In the genomic region with DNA sequence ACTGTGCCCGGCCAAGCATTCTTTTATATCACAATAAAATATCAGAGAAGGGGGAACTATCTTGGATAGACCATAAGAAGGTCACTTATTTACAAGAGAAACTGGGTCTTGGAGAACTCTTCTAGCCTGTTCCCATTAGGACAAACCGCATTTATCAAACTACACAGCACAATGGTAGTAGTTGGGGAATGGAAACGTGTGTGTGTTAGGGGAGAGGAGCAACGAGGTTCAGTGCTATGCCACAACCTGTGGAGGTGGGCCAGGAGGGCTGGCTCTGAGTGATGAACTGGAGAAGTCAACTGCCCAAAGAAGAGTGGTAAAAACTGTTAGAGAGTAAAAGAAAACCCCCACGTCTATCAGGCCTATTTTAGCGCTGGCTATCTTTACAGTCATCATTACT, we compare ENCODE assay signal across 10 cellular contexts. TPM values are rescaled to one million over a fixed set of nuclear protein-coding genes. Genes with fewer than 3 reads are reported as not detected.
DNase-seq lines count a peak whose midpoint lies in the region; ATAC-seq lines count a peak whose summit lies in the region.
"Had no signal": no experiment of that assay in that cellular context is flagged by ENCODE, and none has a peak within 500 bp of the region (broad histone marks: within the 10 kb centered on the region; RNA-seq: fewer than 3 reads in every experiment).

No MANE protein-coding gene starts in this region.

- POLR2A ChIA-PET in T-cell (lab: Charles Lee): no interaction called here

- H3K9me3 Mint-ChIP-seq in T-cell: no peaks in the 10 kb centered on the region

- H3K4me1 ChIP-seq in ACC112 (ENCODE audit: control insufficient read depth, insufficient read depth, low read length, unreplicated experiment) (peaks cover 23% of the 10 kb centered on the region), iPS-18a (ENCODE audit: control insufficient read depth, low read depth, low read length) (peaks cover 12% of the 10 kb centered on the region)

- peaks cover 18% of the 10 kb centered on the region for H3K36me3 ChIP-seq in ACC112 (ENCODE audit: insufficient read depth, low read length)
- H3K36me3 ChIP-seq in iPS-18a (ENCODE audit: control insufficient read depth, low read depth, low read length): peaks cover 19% of the 10 kb centered on the region

- DNase-seq in T-cell: no peak
- no peak for DNase-seq in globus pallidus (ENCODE audit: low spot score)
- no peak for DNase-seq in HuH-7 (ENCODE audit: low spot score)
- no peak for DNase-seq in AG08395 (ENCODE audit: low spot score)
- DNase-seq in dedifferentiated amniotic fluid mesenchymal stem cell (ENCODE audit: extremely low spot score): no peak
- DNase-seq: stimulated activated naive CD4-positive, alpha-beta T cell treated with Interleukin-2 at 50 U/mL for 16 hours had no signal

- H3K27me3 Mint-ChIP-seq in T-cell: no peaks in the 10 kb centered on the region

- H3K4me3 Mint-ChIP-seq in T-cell: peak overlapping the region; percentile 26 to 91 (median 52)

- no peak for ATAC-seq in T-cell (replicated peaks in 1 of 4)

- H3K9me3 ChIP-seq in iPS-18a (ENCODE audit: control insufficient read depth, low read depth, low read length): no peaks in the 10 kb centered on the region

- no peak overlapping the region for H2AFZ ChIP-seq in ACC112 (ENCODE audit: low read length, unreplicated experiment)

- H3K4me3 ChIP-seq in ACC112 (ENCODE audit: low read depth, low read length) (peak overlapping the region; percentile 94), GM08714 (ENCODE audit: low read length) (peak overlapping the region; percentile 93), iPS-18a (ENCODE audit: low read length) (peak overlapping the region; percentile 90)
- H3K4me3 ChIP-seq: lung had no signal

- H3K27ac Mint-ChIP-seq in T-cell: no peak overlapping the region

- H3K4me1 Mint-ChIP-seq in T-cell: peaks cover 16 to 19% (median 17%) of the 10 kb centered on the region in 3 donors

- H3K9ac ChIP-seq in iPS-18a (ENCODE audit: low read length): no peak overlapping the region

- CTCF ChIA-PET in T-cell (lab: Charles Lee): no interaction called here

- H3K27me3 ChIP-seq in ACC112 (ENCODE audit: insufficient read depth, low read length) (no peaks in the 10 kb centered on the region), iPS-18a (ENCODE audit: control insufficient read depth, insufficient read depth, low read length) (peaks cover 6% of the 10 kb centered on the region)

- H3K27ac ChIP-seq in ACC112 (ENCODE audit: low read depth, low read length) (no peak overlapping the region), iPS-18a (ENCODE audit: low read length) (no peak overlapping the region)

- H3K36me3 Mint-ChIP-seq in T-cell: peaks cover 2% of the 10 kb centered on the region

- H3K79me2 ChIP-seq in ACC112 (ENCODE audit: control insufficient read depth, insufficient read depth, low read length, unreplicated experiment): peaks cover 39% of the 10 kb centered on the region

RNA-seq across cellular contexts. Expression of gene DONSON, which starts 1.6 kb away (rescaled TPM):
- total RNA-seq in T-cell: 10 to 100 TPM in 3 of 5 donors, 1 to 10 TPM in 2; 8.9 to 14.6 (median 11.0) TPM

RNA-seq across cellular contexts. Expression of gene SON, which starts 44.1 kb away (rescaled TPM):
- total RNA-seq in T-cell: 100 to 1,000 TPM; 360 to 418 (median 374) TPM

RNA-seq across cellular contexts. Expression of gene GART, which starts 45.0 kb away (rescaled TPM):
- 10 to 100 TPM; 37.6 to 97.4 (median 84.6) TPM for total RNA-seq in T-cell

RNA-seq across cellular contexts. Expression of gene CRYZL1, which starts 54.6 kb away (rescaled TPM):
- total RNA-seq in T-cell: 10 to 100 TPM; 26.5 to 58.3 (median 47.8) TPM

RNA-seq across cellular contexts. Expression of gene ITSN1, which starts 55.4 kb away (rescaled TPM):
- total RNA-seq in T-cell: 1 to 10 TPM; 2.3 to 3.9 (median 3.0) TPM
